Comparison of ENCODE assay signal across 8 cellular contexts in genomic region chr22:49724030-49724892, GRCh38.
DNase-seq lines count a peak whose midpoint lies in the region; ATAC-seq, FAIRE-seq and TF ChIP-seq lines count a peak whose summit lies in the region.

No MANE protein-coding gene starts in this region.

- H3K4me3 ChIP-seq in heart right ventricle, result peak overlapping the region; percentile 10 to 52 (median 42)

- POLR2A ChIA-PET in activated CD8-positive, alpha-beta T cell treated with anti-CD3 and anti-CD28 coated beads, Interleukin-2, amount 10 ng/mL, durations not matched to agents 7 days and 5 days (lab: Charles Lee), result no interaction called here

- H3K4me1 Mint-ChIP-seq in activated CD8-positive, alpha-beta T cell treated with anti-CD3 and anti-CD28 coated beads, Interleukin-2, amount 10 ng/mL, durations not matched to agents 7 days and 5 days (ENCODE audit: low read depth), result peaks cover 21% of the 10 kb centered on the region

- TF ChIP-seq CTCF in heart right ventricle (IDR thresholded peaks at IDR 0.05), result no peak
- no peak for TF ChIP-seq CTCF in GM20000 (IDR thresholded peaks at IDR 0.05; ENCODE audit: extremely low read depth, missing control alignments)

- FAIRE-seq in urothelium cell line (lab: Jason Lieb, UNC), result no peak

- peak overlapping the region; percentile 83 for H3K4me3 Mint-ChIP-seq in activated CD8-positive, alpha-beta T cell treated with anti-CD3 and anti-CD28 coated beads, Interleukin-2, amount 10 ng/mL, durations not matched to agents 7 days and 5 days

- peaks cover 26% of the 10 kb centered on the region for H3K27me3 Mint-ChIP-seq in activated CD8-positive, alpha-beta T cell treated with anti-CD3 and anti-CD28 coated beads, Interleukin-2, amount 10 ng/mL, durations not matched to agents 7 days and 5 days (ENCODE audit: low read depth)

- 36 to 40% methylated on average over 54 of the region's 54 CpGs for WGBS in heart right ventricle, 2 donors

- CTCF ChIA-PET in activated CD8-positive, alpha-beta T cell treated with anti-CD3 and anti-CD28 coated beads, Interleukin-2, amount 10 ng/mL, durations not matched to agents 7 days and 5 days (lab: Charles Lee), result interaction anchor here (1.0 to 1.3 kb wide), 4 partner anchors 23 to 678 kb away, joined by 3 to 5 read pairs (median 4); no protein-coding TSS in a partner anchor

- no peaks in the 10 kb centered on the region for H3K36me3 ChIP-seq in heart right ventricle

- H3K9me3 Mint-ChIP-seq in activated CD8-positive, alpha-beta T cell treated with anti-CD3 and anti-CD28 coated beads, Interleukin-2, amount 10 ng/mL, durations not matched to agents 7 days and 5 days (ENCODE audit: insufficient read depth), result no peaks in the 10 kb centered on the region

- H3K4me1 ChIP-seq in heart right ventricle, result peaks cover 0 to 14% (median 5%) of the 10 kb centered on the region in 9 donors

- H3K9me3 ChIP-seq in heart right ventricle, result no peaks in the 10 kb centered on the region

- H3K27ac Mint-ChIP-seq in activated CD8-positive, alpha-beta T cell treated with anti-CD3 and anti-CD28 coated beads, Interleukin-2, amount 10 ng/mL, durations not matched to agents 7 days and 5 days, result peak overlapping the region; percentile 89

- no peak overlapping the region for H3K27ac ChIP-seq in heart right ventricle

- H3K27me3 ChIP-seq in heart right ventricle, result peaks cover 7 to 67% (median 59%) of the 10 kb centered on the region in 7 donors

- DNase-seq in heart right ventricle, result no peak
- no peak for DNase-seq in cardiac septum (ENCODE audit: low spot score)
- DNase-seq in activated CD8-positive, alpha-beta T cell treated with anti-CD3 and anti-CD28 coated beads, Interleukin-2, amount 10 ng/mL, durations not matched to agents 7 days and 5 days, result peak; percentile 40
- DNase-seq in lung microvascular endothelial cell (ENCODE audit: low read depth in 2 of 2), result peak; percentile 11 to 16
- DNase-seq in urothelium cell line (ENCODE audit: low spot score), result peak; percentile 59
- no peak for DNase-seq in NCI-H187 (lab: John Stamatoyannopoulos, UW)
- no peak for DNase-seq in NCI-H2107 treated with DMSO at 0.1 percent for 48 hours (lab: John Stamatoyannopoulos, UW; ENCODE audit: unreplicated experiment)
- no peak for DNase-seq in GM20000 (ENCODE audit: low spot score)

- no peaks in the 10 kb centered on the region for H3K36me3 Mint-ChIP-seq in activated CD8-positive, alpha-beta T cell treated with anti-CD3 and anti-CD28 coated beads, Interleukin-2, amount 10 ng/mL, durations not matched to agents 7 days and 5 days (ENCODE audit: low read depth)

- ATAC-seq in heart right ventricle, result peak in 6 of 8 donors; percentile 14 to 53 (median 21)
- ATAC-seq in activated CD8-positive, alpha-beta T cell treated with anti-CD3 and anti-CD28 coated beads, Interleukin-2, amount 10 ng/mL, durations not matched to agents 7 days and 5 days, result peak; percentile 21

- intact Hi-C loops in heart right ventricle (cut with DNase I) (loop anchor here in 3 of 10 donors (5.0 to 10.0 kb wide), 3 partner anchors 67 to 679 kb away; no protein-coding TSS in a partner anchor), cardiac septum (cut with DNase I) (no loop called here)

Comparison
In these comparisons a context has a peak if more than half of its experiments do, and no peak if none do; other contexts are left out.
1. DNase-seq: peak in activated CD8-positive, alpha-beta T cell treated with anti-CD3 and anti-CD28 coated beads, Interleukin-2, amount 10 ng/mL, durations not matched to agents 7 days and 5 days (single experiment), lung microvascular endothelial cell (2 of 2) and urothelium cell line (single experiment); none in heart right ventricle (0 of 2), cardiac septum (single experiment), NCI-H187 (0 of 2), NCI-H2107 treated with DMSO at 0.1 percent for 48 hours (single experiment) and GM20000 (single experiment).